Comparison of ENCODE assay signal across 8 cellular contexts in the genomic region with DNA sequence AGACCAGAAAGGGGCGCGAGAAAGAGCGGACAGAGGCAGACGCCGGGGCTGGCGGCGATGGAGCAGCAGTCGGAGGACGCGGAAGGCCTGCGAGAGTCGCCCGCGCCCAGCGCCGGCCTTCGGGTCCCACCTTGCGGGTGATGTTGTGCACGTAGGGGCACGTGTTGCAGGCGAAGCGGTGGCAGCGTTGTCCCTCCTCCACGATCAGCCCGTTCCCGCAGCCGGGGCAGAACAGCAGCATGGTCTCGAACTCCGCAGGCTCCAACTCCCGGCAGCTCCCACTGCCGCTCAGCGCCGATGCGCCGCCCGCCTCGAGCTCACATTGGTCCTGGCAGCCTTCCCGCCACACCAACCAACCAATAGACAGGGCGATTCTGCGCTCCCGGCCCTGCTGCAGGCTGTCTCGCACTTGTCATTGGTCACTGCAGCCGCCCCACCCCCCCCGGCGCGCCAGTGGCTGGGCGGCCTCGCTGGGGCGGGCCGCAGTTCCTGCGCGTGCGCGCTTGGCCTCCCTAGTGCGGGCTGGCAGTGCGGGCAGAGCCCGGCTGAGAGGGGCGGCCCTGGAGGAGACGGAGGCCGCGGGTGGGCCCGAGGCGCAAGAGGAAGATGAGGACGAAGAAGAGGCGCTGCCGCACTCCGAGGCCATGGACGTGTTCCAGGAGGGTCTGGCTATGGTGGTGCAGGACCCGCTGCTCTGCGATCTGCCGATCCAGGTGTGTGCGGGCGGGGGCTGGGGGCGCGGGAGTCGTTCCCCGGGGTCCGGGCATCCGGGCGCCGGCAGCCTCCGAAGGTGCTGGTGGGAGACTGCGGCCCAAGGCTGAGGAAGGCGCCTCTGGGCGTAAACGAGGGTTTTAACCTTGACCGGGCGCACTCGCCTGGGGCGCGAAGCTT. TPM values are rescaled to one million over a fixed set of nuclear protein-coding genes. Genes with fewer than 3 reads are reported as not detected.
DNase-seq lines count a peak whose midpoint lies in the region; ATAC-seq and TF ChIP-seq lines count a peak whose summit lies in the region.

A gene (minus strand): TSS at position 263 of the 891 bp plus-strand sequence. CDS start 22 bp downstream, at position 241.
A gene (plus strand): TSS at position 483 of the 891 bp plus-strand sequence. CDS start 189 bp downstream, at position 672.

- DNase-seq in EH (ENCODE audit: low read depth) (peak; percentile 98), GOT3 (lab: John Stamatoyannopoulos, UW) (peak; percentile 95), LNCaP clone FGC (ENCODE audit: low read depth) (peak; percentile 91), RPMI8226 (peak; percentile 100), fibroblast of peridontal ligament (ENCODE audit: extremely low read depth) (peak; percentile 95)
- peak; percentile 95 to 96 for DNase-seq in activated T-helper 1 cell treated with anti-CD3 and anti-CD28 coated beads, Interleukin-2, amount 50 U/mL, for 16 hours (ENCODE audit: low read depth in 1 of 2, low spot score in 1 of 2)
- peak; percentile 99 for DNase-seq in natural killer cell treated with Interleukin-12 subunit alpha and Interleukin-12 subunit beta and Interleukin-15 and Interleukin-18, amount 100 ng/mL, for 72 hours (ENCODE audit: low spot score)
- DNase-seq in stimulated activated naive CD4-positive, alpha-beta T cell treated with Interleukin-2 at 50 U/mL for 16 hours (lab: John Stamatoyannopoulos, UW) = peak; percentile 99

- peak within 1 kb of the TSS; percentile 90 for H3K4me3 ChIP-seq in LNCaP clone FGC (ENCODE audit: low read depth, low read length)

- peak within 1 kb of the TSS; percentile 99 for H3K4me3 Mint-ChIP-seq in natural killer cell treated with Interleukin-12 subunit alpha and Interleukin-12 subunit beta and Interleukin-15 and Interleukin-18, amount 100 ng/mL, for 72 hours

- peak; percentile 98 for ATAC-seq in natural killer cell treated with Interleukin-12 subunit alpha and Interleukin-12 subunit beta and Interleukin-15 and Interleukin-18, amount 100 ng/mL, for 72 hours

- H3K27me3 Mint-ChIP-seq in natural killer cell treated with Interleukin-12 subunit alpha and Interleukin-12 subunit beta and Interleukin-15 and Interleukin-18, amount 100 ng/mL, for 72 hours = no peaks in the 10 kb centered on the region

- no peak for TF ChIP-seq CTCF in LNCaP clone FGC (IDR thresholded peaks at IDR 0.05; ENCODE audit: control insufficient read depth, extremely low read depth, insufficient read depth)

- peaks cover 18 to 22% of the 10 kb centered on the region in 2 donors for H3K4me1 Mint-ChIP-seq in natural killer cell treated with Interleukin-12 subunit alpha and Interleukin-12 subunit beta and Interleukin-15 and Interleukin-18, amount 100 ng/mL, for 72 hours (ENCODE audit: low read depth in 2 of 2)

- H3K27ac Mint-ChIP-seq in natural killer cell treated with Interleukin-12 subunit alpha and Interleukin-12 subunit beta and Interleukin-15 and Interleukin-18, amount 100 ng/mL, for 72 hours = peak within 1 kb of the TSS; percentile 91 to 94

- H3K36me3 Mint-ChIP-seq in natural killer cell treated with Interleukin-12 subunit alpha and Interleukin-12 subunit beta and Interleukin-15 and Interleukin-18, amount 100 ng/mL, for 72 hours = peaks cover 13% of the 10 kb centered on the region

- no peaks in the 10 kb centered on the region for H3K9me3 Mint-ChIP-seq in natural killer cell treated with Interleukin-12 subunit alpha and Interleukin-12 subunit beta and Interleukin-15 and Interleukin-18, amount 100 ng/mL, for 72 hours

RNA-seq across cellular contexts. Expression of the first gene that starts in this region (rescaled TPM):
- 10 to 100 TPM; 39.8 to 84.7 TPM for total RNA-seq in natural killer cell treated with Interleukin-12 subunit alpha and Interleukin-12 subunit beta and Interleukin-15 and Interleukin-18, amount 100 ng/mL, for 72 hours

RNA-seq across cellular contexts. Expression of the second gene that starts in this region (rescaled TPM):
- 10 to 100 TPM; 35.6 to 39.8 TPM for total RNA-seq in natural killer cell treated with Interleukin-12 subunit alpha and Interleukin-12 subunit beta and Interleukin-15 and Interleukin-18, amount 100 ng/mL, for 72 hours

Comparison
In these comparisons a context has a peak if more than half of its experiments do, and no peak if none do; other contexts are left out.
1. Peak in every context shown above with its lines: DNase-seq, ATAC-seq and H3K4me3 ChIP-seq.